In the genomic region with DNA sequence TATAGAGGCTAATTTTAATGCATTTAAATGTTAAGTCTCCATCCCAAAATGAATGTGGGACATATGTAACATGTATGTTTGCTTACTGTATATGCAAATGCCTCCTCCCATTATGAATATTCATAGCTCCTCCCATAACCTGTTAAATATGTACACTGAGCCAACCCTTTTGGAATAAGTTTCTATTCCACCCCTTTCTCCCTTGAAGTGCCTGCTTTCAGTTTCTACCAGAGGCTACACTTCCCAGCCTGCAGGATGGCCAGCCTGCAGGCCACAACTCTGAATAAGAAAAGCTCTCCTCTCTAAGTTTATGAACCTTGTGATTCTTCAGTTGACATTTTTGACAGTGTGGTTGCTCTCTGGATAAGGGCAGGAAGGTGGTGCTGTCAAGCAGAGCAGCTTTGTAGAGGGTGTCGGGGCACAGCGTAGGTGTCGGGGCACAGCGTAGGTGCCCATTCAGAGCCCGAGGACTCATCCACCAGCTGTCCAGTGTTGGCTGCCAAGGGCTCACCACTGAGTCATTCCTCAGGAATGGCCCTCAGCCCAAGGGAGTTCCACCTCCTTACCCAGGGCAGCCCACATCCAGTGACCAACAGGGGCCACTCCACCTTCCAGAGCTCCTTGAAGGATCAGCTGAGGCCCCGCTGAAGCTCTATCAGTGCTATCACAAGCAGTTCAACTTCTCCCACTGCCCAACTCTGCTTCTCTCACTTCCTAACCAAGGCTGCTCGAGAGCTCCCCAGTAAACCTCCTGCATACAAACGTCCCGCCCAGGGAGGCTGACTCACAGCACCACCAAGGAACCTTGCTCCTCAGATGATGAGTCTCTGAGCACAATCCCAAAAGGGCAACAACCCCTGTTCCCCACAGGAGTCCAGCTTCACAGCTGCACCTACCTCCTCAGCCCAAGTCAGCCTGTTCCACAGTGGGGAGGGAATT, we compare ENCODE assay signal across 8 cellular contexts. TPM values are rescaled to one million over a fixed set of nuclear protein-coding genes. Genes with fewer than 3 reads are reported as not detected.
DNase-seq lines count a peak whose midpoint lies in the region; TF ChIP-seq lines count a peak whose summit lies in the region.

No MANE protein-coding gene starts in this region.

- peaks cover 5% of the 10 kb centered on the region for H3K9me3 Mint-ChIP-seq in osteocyte (ENCODE audit: unreplicated experiment)
- H3K9me3 Mint-ChIP-seq in glutamatergic neuron (ENCODE audit: unreplicated experiment), result peaks cover 1% of the 10 kb centered on the region

- no peaks in the 10 kb centered on the region for H3K9me3 ChIP-seq in ovary

- TF ChIP-seq EP300 in ovary (IDR thresholded peaks at IDR 0.05), result no peak

- intact Hi-C loops in ovary (cut with DNase I), result no loop called here

- H3K4me3 Mint-ChIP-seq in osteocyte (ENCODE audit: unreplicated experiment), result peak overlapping the region; percentile 34
- H3K4me3 Mint-ChIP-seq in glutamatergic neuron (ENCODE audit: unreplicated experiment), result no peak overlapping the region

- H3K4me1 Mint-ChIP-seq in osteocyte (ENCODE audit: unreplicated experiment) (peaks cover 44% of the 10 kb centered on the region), glutamatergic neuron (ENCODE audit: low read depth, unreplicated experiment) (no peaks in the 10 kb centered on the region)

- H3K27ac Mint-ChIP-seq in osteocyte (ENCODE audit: unreplicated experiment), result peak overlapping the region; percentile 86
- no peak overlapping the region for H3K27ac Mint-ChIP-seq in glutamatergic neuron (ENCODE audit: unreplicated experiment)

- DNase-seq in COLO829 (ENCODE audit: low spot score) (peak; percentile 74), NCI-H526 treated with DMSO at 0.1 percent for 48 hours (lab: John Stamatoyannopoulos, UW) (peak; percentile 47), epithelial cell of esophagus (ENCODE audit: low read depth) (peak; percentile 92), osteocyte (ENCODE audit: extremely low spot score, unreplicated experiment) (peak; percentile 87), ovary (no peak), SK-N-DZ (ENCODE audit: low spot score) (no peak), glutamatergic neuron (no peak), HuH-7 (ENCODE audit: low spot score) (no peak)

- H3K27ac ChIP-seq in ovary, result no peak overlapping the region

- H3K4me3 ChIP-seq in epithelial cell of esophagus (ENCODE audit: low read length) (no peak overlapping the region), ovary (no peak overlapping the region)

- TF ChIP-seq CTCF in epithelial cell of esophagus (IDR thresholded peaks at IDR 0.05; ENCODE audit: insufficient read depth, low read depth, low read length, missing control alignments) (no peak), osteocyte (IDR thresholded peaks at IDR 0.05) (no peak), ovary (IDR thresholded peaks at IDR 0.05) (no peak), glutamatergic neuron (IDR thresholded peaks at IDR 0.05; ENCODE audit: partially characterized antibody, unreplicated experiment) (no peak)

- H3K36me3 Mint-ChIP-seq in osteocyte (ENCODE audit: unreplicated experiment), result no peaks in the 10 kb centered on the region
- no peaks in the 10 kb centered on the region for H3K36me3 Mint-ChIP-seq in glutamatergic neuron (ENCODE audit: unreplicated experiment)

- TF ChIP-seq POLR2A in ovary (IDR thresholded peaks at IDR 0.05), result no peak

- no peaks in the 10 kb centered on the region for H3K27me3 ChIP-seq in ovary

- H3K27me3 Mint-ChIP-seq in osteocyte (ENCODE audit: unreplicated experiment) (no peaks in the 10 kb centered on the region), glutamatergic neuron (ENCODE audit: unreplicated experiment) (peaks cover 2% of the 10 kb centered on the region)

- H3K4me1 ChIP-seq in ovary (ENCODE audit: insufficient read depth), result peaks cover 3% of the 10 kb centered on the region

- H3K36me3 ChIP-seq in ovary, result no peaks in the 10 kb centered on the region

- WGBS in ovary, 3 donors, result 49 to 57% (median 56%) methylated on average over 9 of the region's 9 CpGs

RNA-seq across cellular contexts. Expression of a gene that starts 31.4 kb away (rescaled TPM):
- 0.13 and 0.31 TPM in 2 replicates for total RNA-seq in osteocyte
- 100 to 1,000 TPM in 3 of 7 donors, 10 to 100 TPM in 4; 37.9 to 203 (median 88.7) TPM for total RNA-seq in ovary
- polyA plus RNA-seq in ovary, result 100 to 1,000 TPM; 107 to 278 TPM
- 0.16 and 0.23 TPM in 2 replicates for polyA plus RNA-seq in SK-N-DZ (2014; cell fraction: cytosol; rRNA removed)
- 0.31 and 0.36 TPM in 2 replicates for polyA plus RNA-seq in SK-N-DZ (2014; cell fraction: nucleus; rRNA removed)
- total RNA-seq in glutamatergic neuron (ENCODE audit: unreplicated experiment), result 0.37 TPM

Comparison
In these comparisons a context has a peak if more than half of its experiments do, and no peak if none do; other contexts are left out.
1. DNase-seq: peak in COLO829 (single experiment), NCI-H526 treated with DMSO at 0.1 percent for 48 hours (single experiment), epithelial cell of esophagus (single experiment) and osteocyte (single experiment); none in ovary (0 of 5), SK-N-DZ (single experiment), glutamatergic neuron (single experiment) and HuH-7 (single experiment).
2. RNA of a gene that starts 31.4 kb away (total RNA-seq): 37.9 to 203 TPM in ovary; 0.37 TPM in glutamatergic neuron (single experiment) and 0.13 to 0.31 TPM in osteocyte; every median in the first group is over 10 times any median in the second.